Comparison of ENCODE assay signal across 2 cellular contexts in the genomic region with DNA sequence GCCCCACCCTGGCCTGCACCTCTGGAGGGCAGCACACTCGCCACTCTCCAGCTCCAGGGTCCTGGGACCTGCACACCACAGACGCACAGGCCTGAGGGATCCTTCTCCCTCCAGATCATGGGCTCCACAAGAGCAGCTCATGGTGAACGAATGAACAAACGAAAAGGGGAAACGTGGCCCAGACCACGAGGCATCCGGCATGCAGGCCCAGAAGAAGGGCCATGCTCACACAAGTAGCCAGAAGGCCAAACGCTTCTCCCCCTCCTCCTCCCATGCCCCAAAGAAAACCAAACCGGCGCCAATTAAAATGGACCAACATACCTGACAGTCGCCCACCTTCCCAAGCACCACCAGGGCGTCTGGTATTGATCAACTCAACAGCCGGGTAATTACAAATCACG.
TF ChIP-seq lines count a peak whose summit lies in the region.

No MANE protein-coding gene starts in this region.

TF ChIP-seq in SK-N-SH, 30 proteins besides CTCF, POLR2A, EP300 and RAD21 (continued from another document):
- TF ChIP-seq, protein P1, sequence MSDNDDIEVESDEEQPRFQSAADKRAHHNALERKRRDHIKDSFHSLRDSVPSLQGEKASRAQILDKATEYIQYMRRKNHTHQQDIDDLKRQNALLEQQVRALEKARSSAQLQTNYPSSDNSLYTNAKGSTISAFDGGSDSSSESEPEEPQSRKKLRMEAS (IDR thresholded peaks at IDR 0.05; ENCODE audit: low read depth), result no peak
- TF ChIP-seq, protein P2, sequence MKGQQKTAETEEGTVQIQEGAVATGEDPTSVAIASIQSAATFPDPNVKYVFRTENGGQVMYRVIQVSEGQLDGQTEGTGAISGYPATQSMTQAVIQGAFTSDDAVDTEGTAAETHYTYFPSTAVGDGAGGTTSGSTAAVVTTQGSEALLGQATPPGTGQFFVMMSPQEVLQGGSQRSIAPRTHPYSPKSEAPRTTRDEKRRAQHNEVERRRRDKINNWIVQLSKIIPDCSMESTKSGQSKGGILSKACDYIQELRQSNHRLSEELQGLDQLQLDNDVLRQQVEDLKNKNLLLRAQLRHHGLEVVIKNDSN (IDR thresholded peaks at IDR 0.05; ENCODE audit: borderline replicate concordance, low read depth), result no peak
- no peak for TF ChIP-seq MEF2A (IDR thresholded peaks at IDR 0.05; ENCODE audit: borderline replicate concordance, low read depth)
- TF ChIP-seq RXRA (IDR thresholded peaks at IDR 0.05; ENCODE audit: borderline replicate concordance, low read depth), result no peak
- no peak for TF ChIP-seq TCF12 (IDR thresholded peaks at IDR 0.05)
- TF ChIP-seq SMC3 (IDR thresholded peaks at IDR 0.05; ENCODE audit: low read depth, low read length), result no peak
- no peak for TF ChIP-seq ELF1 (IDR thresholded peaks at IDR 0.05)
TF ChIP-seq in SK-N-SH: peak in this region for 0.

TF ChIP-seq in SK-N-SH treated with all-trans-retinoic acid at 6 μM for 48 hours, 23 proteins besides CTCF, POLR2A, EP300 and RAD21:
- TF ChIP-seq, protein P3, sequence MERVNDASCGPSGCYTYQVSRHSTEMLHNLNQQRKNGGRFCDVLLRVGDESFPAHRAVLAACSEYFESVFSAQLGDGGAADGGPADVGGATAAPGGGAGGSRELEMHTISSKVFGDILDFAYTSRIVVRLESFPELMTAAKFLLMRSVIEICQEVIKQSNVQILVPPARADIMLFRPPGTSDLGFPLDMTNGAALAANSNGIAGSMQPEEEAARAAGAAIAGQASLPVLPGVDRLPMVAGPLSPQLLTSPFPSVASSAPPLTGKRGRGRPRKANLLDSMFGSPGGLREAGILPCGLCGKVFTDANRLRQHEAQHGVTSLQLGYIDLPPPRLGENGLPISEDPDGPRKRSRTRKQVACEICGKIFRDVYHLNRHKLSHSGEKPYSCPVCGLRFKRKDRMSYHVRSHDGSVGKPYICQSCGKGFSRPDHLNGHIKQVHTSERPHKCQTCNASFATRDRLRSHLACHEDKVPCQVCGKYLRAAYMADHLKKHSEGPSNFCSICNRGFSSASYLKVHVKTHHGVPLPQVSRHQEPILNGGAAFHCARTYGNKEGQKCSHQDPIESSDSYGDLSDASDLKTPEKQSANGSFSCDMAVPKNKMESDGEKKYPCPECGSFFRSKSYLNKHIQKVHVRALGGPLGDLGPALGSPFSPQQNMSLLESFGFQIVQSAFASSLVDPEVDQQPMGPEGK (CRISPR knock-in tag; IDR thresholded peaks at IDR 0.05; ENCODE audit: borderline replicate concordance), result no peak
- no peak for TF ChIP-seq OSR1 (CRISPR knock-in tag; IDR thresholded peaks at IDR 0.05)
- TF ChIP-seq ZNF565 (CRISPR knock-in tag; conservative IDR thresholded peaks at IDR 0.05; ENCODE audit: low read depth), result no peak
- TF ChIP-seq PPARA (CRISPR knock-in tag; IDR thresholded peaks at IDR 0.05; ENCODE audit: borderline replicate concordance), result no peak
- TF ChIP-seq, protein P4, sequence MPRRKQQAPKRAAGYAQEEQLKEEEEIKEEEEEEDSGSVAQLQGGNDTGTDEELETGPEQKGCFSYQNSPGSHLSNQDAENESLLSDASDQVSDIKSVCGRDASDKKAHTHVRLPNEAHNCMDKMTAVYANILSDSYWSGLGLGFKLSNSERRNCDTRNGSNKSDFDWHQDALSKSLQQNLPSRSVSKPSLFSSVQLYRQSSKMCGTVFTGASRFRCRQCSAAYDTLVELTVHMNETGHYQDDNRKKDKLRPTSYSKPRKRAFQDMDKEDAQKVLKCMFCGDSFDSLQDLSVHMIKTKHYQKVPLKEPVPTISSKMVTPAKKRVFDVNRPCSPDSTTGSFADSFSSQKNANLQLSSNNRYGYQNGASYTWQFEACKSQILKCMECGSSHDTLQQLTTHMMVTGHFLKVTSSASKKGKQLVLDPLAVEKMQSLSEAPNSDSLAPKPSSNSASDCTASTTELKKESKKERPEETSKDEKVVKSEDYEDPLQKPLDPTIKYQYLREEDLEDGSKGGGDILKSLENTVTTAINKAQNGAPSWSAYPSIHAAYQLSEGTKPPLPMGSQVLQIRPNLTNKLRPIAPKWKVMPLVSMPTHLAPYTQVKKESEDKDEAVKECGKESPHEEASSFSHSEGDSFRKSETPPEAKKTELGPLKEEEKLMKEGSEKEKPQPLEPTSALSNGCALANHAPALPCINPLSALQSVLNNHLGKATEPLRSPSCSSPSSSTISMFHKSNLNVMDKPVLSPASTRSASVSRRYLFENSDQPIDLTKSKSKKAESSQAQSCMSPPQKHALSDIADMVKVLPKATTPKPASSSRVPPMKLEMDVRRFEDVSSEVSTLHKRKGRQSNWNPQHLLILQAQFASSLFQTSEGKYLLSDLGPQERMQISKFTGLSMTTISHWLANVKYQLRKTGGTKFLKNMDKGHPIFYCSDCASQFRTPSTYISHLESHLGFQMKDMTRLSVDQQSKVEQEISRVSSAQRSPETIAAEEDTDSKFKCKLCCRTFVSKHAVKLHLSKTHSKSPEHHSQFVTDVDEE (CRISPR knock-in tag; IDR thresholded peaks at IDR 0.05), result no peak
- no peak for TF ChIP-seq ZC3H10 (CRISPR knock-in tag; IDR thresholded peaks at IDR 0.05)
- TF ChIP-seq ZFP30 (CRISPR knock-in tag; IDR thresholded peaks at IDR 0.05), result no peak
- no peak for TF ChIP-seq GLIS3 (CRISPR knock-in tag; IDR thresholded peaks at IDR 0.05)
- no peak for TF ChIP-seq BACH2 (CRISPR knock-in tag; IDR thresholded peaks at IDR 0.05; ENCODE audit: borderline replicate concordance)
- no peak for TF ChIP-seq ZNF8 (CRISPR knock-in tag; IDR thresholded peaks at IDR 0.05)
- TF ChIP-seq TOX (CRISPR knock-in tag; IDR thresholded peaks at IDR 0.05; ENCODE audit: borderline replicate concordance), result no peak
- TF ChIP-seq, protein P5, sequence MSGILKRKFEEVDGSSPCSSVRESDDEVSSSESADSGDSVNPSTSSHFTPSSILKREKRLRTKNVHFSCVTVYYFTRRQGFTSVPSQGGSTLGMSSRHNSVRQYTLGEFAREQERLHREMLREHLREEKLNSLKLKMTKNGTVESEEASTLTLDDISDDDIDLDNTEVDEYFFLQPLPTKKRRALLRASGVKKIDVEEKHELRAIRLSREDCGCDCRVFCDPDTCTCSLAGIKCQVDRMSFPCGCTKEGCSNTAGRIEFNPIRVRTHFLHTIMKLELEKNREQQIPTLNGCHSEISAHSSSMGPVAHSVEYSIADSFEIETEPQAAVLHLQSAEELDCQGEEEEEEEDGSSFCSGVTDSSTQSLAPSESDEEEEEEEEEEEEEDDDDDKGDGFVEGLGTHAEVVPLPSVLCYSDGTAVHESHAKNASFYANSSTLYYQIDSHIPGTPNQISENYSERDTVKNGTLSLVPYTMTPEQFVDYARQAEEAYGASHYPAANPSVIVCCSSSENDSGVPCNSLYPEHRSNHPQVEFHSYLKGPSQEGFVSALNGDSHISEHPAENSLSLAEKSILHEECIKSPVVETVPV (CRISPR knock-in tag; IDR thresholded peaks at IDR 0.05), result no peak
- TF ChIP-seq ZFP3 (CRISPR knock-in tag; IDR thresholded peaks at IDR 0.05), result no peak
- no peak for TF ChIP-seq CSDC2 (CRISPR knock-in tag; IDR thresholded peaks at IDR 0.05)
- no peak for TF ChIP-seq RARB (CRISPR knock-in tag; IDR thresholded peaks at IDR 0.05)
- TF ChIP-seq ISL1 (CRISPR knock-in tag; IDR thresholded peaks at IDR 0.05), result no peak
- TF ChIP-seq ARNTL (CRISPR knock-in tag; IDR thresholded peaks at IDR 0.05; ENCODE audit: borderline replicate concordance, low read depth), result no peak
- TF ChIP-seq ESRRG (CRISPR knock-in tag; IDR thresholded peaks at IDR 0.05), result no peak
- no peak for TF ChIP-seq ZNF70 (CRISPR knock-in tag; IDR thresholded peaks at IDR 0.05)
